Comparison of ENCODE assay signal across 23 cellular contexts in the genomic region with DNA sequence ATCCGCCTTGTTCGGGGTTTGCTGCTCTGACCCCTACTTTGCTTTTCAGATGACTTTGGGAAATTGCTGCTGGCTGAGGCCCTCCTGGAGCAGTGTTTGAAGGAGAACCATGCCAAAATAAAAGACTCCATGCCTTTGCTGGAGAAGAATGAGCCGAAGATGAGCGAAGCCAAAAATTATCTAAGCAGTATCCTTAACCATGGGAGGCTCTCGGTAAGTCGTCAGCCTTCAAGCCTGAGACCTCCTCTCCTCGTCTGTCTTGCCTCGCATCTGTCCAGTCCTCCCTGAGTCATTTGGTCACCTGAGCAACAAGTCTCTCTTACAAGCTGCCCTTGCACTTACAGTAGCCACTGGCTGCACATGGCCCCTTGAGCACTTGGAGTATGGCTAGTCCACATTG. TPM values are rescaled to one million over a fixed set of nuclear protein-coding genes. Genes with fewer than 3 reads are reported as not detected.
DNase-seq lines count a peak whose midpoint lies in the region; ATAC-seq, FAIRE-seq and TF ChIP-seq lines count a peak whose summit lies in the region.
"Had no signal": no experiment of that assay in that cellular context is flagged by ENCODE, and none has a peak within 500 bp of the region (broad histone marks: within the 10 kb centered on the region; RNA-seq: fewer than 3 reads in every experiment).

No MANE protein-coding gene starts in this region.

- no peak overlapping the region for H3K4me3 ChIP-seq in Karpas-422 (ENCODE audit: low read length)
- H3K4me3 ChIP-seq in fibroblast of mammary gland (ENCODE audit: control insufficient read depth, low read depth, low read length) = no peak overlapping the region
- peak overlapping the region in 1 of 5 donors; percentile 2 for H3K4me3 ChIP-seq in subcutaneous abdominal adipose tissue (ENCODE audit: low read depth in 1 of 5, low read length in 5 of 5)
- H3K4me3 ChIP-seq: esophagus squamous epithelium, thoracic aorta had no signal

- peaks cover 43% of the 10 kb centered on the region for H3K4me1 Mint-ChIP-seq in activated CD8-positive, alpha-beta T cell treated with anti-CD3 and anti-CD28 coated beads, Interleukin-2, amount 10 ng/mL, durations not matched to agents 7 days and 5 days (ENCODE audit: low read depth)
- H3K4me1 Mint-ChIP-seq in activated CD8-positive, alpha-beta T cell treated with anti-CD3 and anti-CD28 coated beads for 36 hours (ENCODE audit: low read depth) = peaks cover 27% of the 10 kb centered on the region

- H3K4me2 ChIP-seq in Karpas-422 (ENCODE audit: low read depth, low read length, poor library complexity, severe bottlenecking) = no peak overlapping the region

- no peaks in the 10 kb centered on the region for H3K27me3 Mint-ChIP-seq in activated CD8-positive, alpha-beta T cell treated with anti-CD3 and anti-CD28 coated beads, Interleukin-2, amount 10 ng/mL, durations not matched to agents 7 days and 5 days (ENCODE audit: low read depth)
- H3K27me3 Mint-ChIP-seq in activated CD8-positive, alpha-beta T cell treated with anti-CD3 and anti-CD28 coated beads for 36 hours = no peaks in the 10 kb centered on the region
- H3K27me3 Mint-ChIP-seq: activated naive CD4-positive, alpha-beta T cell treated with anti-CD3 and anti-CD28 coated beads, Interleukin-2, amount 50 U/mL, for 24 hours had no signal

- no peak for TF ChIP-seq CTCF in activated CD8-positive, alpha-beta T cell treated with anti-CD3 and anti-CD28 coated beads for 36 hours (IDR thresholded peaks at IDR 0.05)
- no peak for TF ChIP-seq CTCF in fibroblast of mammary gland (conservative IDR thresholded peaks at IDR 0.05; ENCODE audit: control insufficient read depth, insufficient read depth, low read depth, low read length)

- no peak for FAIRE-seq in frontal cortex (lab: Jason Lieb, UNC)

- peaks cover 34% of the 10 kb centered on the region for H3K36me3 ChIP-seq in Karpas-422 (ENCODE audit: insufficient read depth, low read length)
- H3K36me3 ChIP-seq in subcutaneous abdominal adipose tissue (ENCODE audit: control insufficient read depth in 5 of 5, insufficient read depth in 5 of 5, low read length in 5 of 5) = peaks cover 3 to 41% (median 21%) of the 10 kb centered on the region in 5 donors

- peak overlapping the region; percentile 43; the same call in 1 of the 2 replicates for H3K27ac ChIP-seq in Karpas-422 (ENCODE audit: low read length)
- H3K27ac ChIP-seq in subcutaneous abdominal adipose tissue (ENCODE audit: low read depth, low read length) = peak overlapping the region; percentile 64
- H3K27ac ChIP-seq: esophagus squamous epithelium had no signal

- no peak overlapping the region for H3K4me3 Mint-ChIP-seq in activated CD8-positive, alpha-beta T cell treated with anti-CD3 and anti-CD28 coated beads, Interleukin-2, amount 10 ng/mL, durations not matched to agents 7 days and 5 days
- H3K4me3 Mint-ChIP-seq in activated CD8-positive, alpha-beta T cell treated with anti-CD3 and anti-CD28 coated beads for 36 hours = no peak overlapping the region
- H3K4me3 Mint-ChIP-seq: activated naive CD4-positive, alpha-beta T cell treated with anti-CD3 and anti-CD28 coated beads, Interleukin-2, amount 50 U/mL, for 24 hours; natural killer cell had no signal

- no peak overlapping the region for H3K9ac ChIP-seq in Karpas-422 (ENCODE audit: low read length)
- peak overlapping the region in 1 of 5 donors; percentile 0 for H3K9ac ChIP-seq in subcutaneous abdominal adipose tissue (ENCODE audit: low read length in 5 of 5)

- no peaks in the 10 kb centered on the region for H4K20me1 ChIP-seq in Karpas-422 (ENCODE audit: insufficient read depth, low read depth, low read length)

- no peaks in the 10 kb centered on the region for H3K9me2 ChIP-seq in Karpas-422 (replicated peaks; ENCODE audit: insufficient read depth, low read length)

- DNase-seq in activated CD8-positive, alpha-beta T cell treated with anti-CD3 and anti-CD28 coated beads, Interleukin-2, amount 10 ng/mL, durations not matched to agents 7 days and 5 days = no peak
- DNase-seq in activated CD8-positive, alpha-beta T cell treated with anti-CD3 and anti-CD28 coated beads for 36 hours = no peak
- no peak for DNase-seq in Karpas-422
- peak; percentile 66 for DNase-seq in fibroblast of mammary gland (ENCODE audit: low read depth)
- no peak for DNase-seq in frontal cortex (ENCODE audit: low spot score in 2 of 2)
- no peak for DNase-seq in occipital lobe (lab: John Stamatoyannopoulos, UW)
- DNase-seq: 8988T; effector memory CD4-positive, alpha-beta T cell; esophagus squamous epithelium; kidney glomerular epithelial cell; natural killer cell; NCI-H1092; NCI-H2029; NCI-H2227 treated with DMSO at 0.1 percent for 48 hours; NCI-H748 treated with DMSO at 0.1 percent for 48 hours; PC-3; SHP77 treated with DMSO at 0.1 percent for 48 hours; SW 1271 had no signal

- intact Hi-C loops in activated CD8-positive, alpha-beta T cell treated with anti-CD3 and anti-CD28 coated beads for 36 hours (cut with micrococcal nuclease) = no loop called here

- no peak overlapping the region for H2AFZ ChIP-seq in Karpas-422 (ENCODE audit: low read length)

- H3K4me1 ChIP-seq in Karpas-422 (ENCODE audit: low read length) (peaks cover 55% of the 10 kb centered on the region), subcutaneous abdominal adipose tissue (ENCODE audit: control insufficient read depth in 5 of 5, insufficient read depth in 5 of 5, low read length in 5 of 5) (peaks cover 3 to 56% (median 50%) of the 10 kb centered on the region in 5 donors)

- no peak for ATAC-seq in activated CD8-positive, alpha-beta T cell treated with anti-CD3 and anti-CD28 coated beads, Interleukin-2, amount 10 ng/mL, durations not matched to agents 7 days and 5 days
- no peak for ATAC-seq in activated CD8-positive, alpha-beta T cell treated with anti-CD3 and anti-CD28 coated beads for 36 hours
- no peak for ATAC-seq in esophagus mucosa
- ATAC-seq: activated CD4-positive, CD25-positive, alpha-beta regulatory T cell treated with anti-CD3 and anti-CD28 coated beads, Interleukin-2, amount 50 U/mL, for 24 hours; natural killer cell; PC-3 had no signal

- POLR2A ChIA-PET in activated CD8-positive, alpha-beta T cell treated with anti-CD3 and anti-CD28 coated beads, Interleukin-2, amount 10 ng/mL, durations not matched to agents 7 days and 5 days (lab: Charles Lee) = no interaction called here
- POLR2A ChIA-PET in activated CD8-positive, alpha-beta T cell treated with anti-CD3 and anti-CD28 coated beads for 36 hours (lab: Charles Lee) = interaction anchor here (1.2 kb wide), 1 partner anchor 13 kb away, joined by 4 read pairs; no protein-coding TSS in a partner anchor

- peaks cover 71% of the 10 kb centered on the region for H3K36me3 Mint-ChIP-seq in activated CD8-positive, alpha-beta T cell treated with anti-CD3 and anti-CD28 coated beads, Interleukin-2, amount 10 ng/mL, durations not matched to agents 7 days and 5 days (ENCODE audit: low read depth)
- peaks cover 39% of the 10 kb centered on the region for H3K36me3 Mint-ChIP-seq in activated CD8-positive, alpha-beta T cell treated with anti-CD3 and anti-CD28 coated beads for 36 hours (ENCODE audit: low read depth)
- H3K36me3 Mint-ChIP-seq: natural killer cell had no signal

- H3K9me3 ChIP-seq in Karpas-422 (ENCODE audit: low read length) (no peaks in the 10 kb centered on the region), subcutaneous abdominal adipose tissue (ENCODE audit: control insufficient read depth in 5 of 5, low read length in 5 of 5) (no peaks in the 10 kb centered on the region)
- H3K9me3 ChIP-seq: esophagus squamous epithelium, thoracic aorta had no signal

- H3K27ac Mint-ChIP-seq in activated CD8-positive, alpha-beta T cell treated with anti-CD3 and anti-CD28 coated beads, Interleukin-2, amount 10 ng/mL, durations not matched to agents 7 days and 5 days = peak overlapping the region; percentile 58
- no peak overlapping the region for H3K27ac Mint-ChIP-seq in activated CD8-positive, alpha-beta T cell treated with anti-CD3 and anti-CD28 coated beads for 36 hours
- H3K27ac Mint-ChIP-seq: activated naive CD4-positive, alpha-beta T cell treated with anti-CD3 and anti-CD28 coated beads, Interleukin-2, amount 50 U/mL, for 24 hours; natural killer cell had no signal

- H3K79me2 ChIP-seq in Karpas-422 (ENCODE audit: low read length) = peaks cover 89% of the 10 kb centered on the region

- H3K27me3 ChIP-seq in Karpas-422 (ENCODE audit: low read length) (no peaks in the 10 kb centered on the region), subcutaneous abdominal adipose tissue (ENCODE audit: control insufficient read depth in 5 of 5, insufficient read depth in 4 of 5, low read length in 5 of 5) (no peaks in the 10 kb centered on the region)
- H3K27me3 ChIP-seq: esophagus squamous epithelium had no signal

- H3K9me3 Mint-ChIP-seq in activated CD8-positive, alpha-beta T cell treated with anti-CD3 and anti-CD28 coated beads, Interleukin-2, amount 10 ng/mL, durations not matched to agents 7 days and 5 days (ENCODE audit: insufficient read depth) = no peaks in the 10 kb centered on the region
- H3K9me3 Mint-ChIP-seq in activated CD8-positive, alpha-beta T cell treated with anti-CD3 and anti-CD28 coated beads for 36 hours = no peaks in the 10 kb centered on the region
- H3K9me3 Mint-ChIP-seq: activated naive CD4-positive, alpha-beta T cell treated with anti-CD3 and anti-CD28 coated beads, Interleukin-2, amount 50 U/mL, for 24 hours; natural killer cell had no signal

- CTCF ChIA-PET in activated CD8-positive, alpha-beta T cell treated with anti-CD3 and anti-CD28 coated beads, Interleukin-2, amount 10 ng/mL, durations not matched to agents 7 days and 5 days (lab: Charles Lee) = interaction anchor here (1.0 kb wide), 1 partner anchor 30 kb away, joined by 3 read pairs; no protein-coding TSS in a partner anchor
- CTCF ChIA-PET in activated CD8-positive, alpha-beta T cell treated with anti-CD3 and anti-CD28 coated beads for 36 hours (lab: Charles Lee) = no interaction called here

RNA-seq across cellular contexts. Expression of a gene that starts 9.3 kb away (rescaled TPM):
- total RNA-seq in activated CD8-positive, alpha-beta T cell treated with anti-CD3 and anti-CD28 coated beads, Interleukin-2, amount 10 ng/mL, durations not matched to agents 7 days and 5 days = 10 to 100 TPM; 59.3 to 61.0 TPM
- 10 to 100 TPM; 51.6 to 54.7 TPM for total RNA-seq in activated CD8-positive, alpha-beta T cell treated with anti-CD3 and anti-CD28 coated beads for 36 hours
- total RNA-seq in Karpas-422 (2014; rRNA removed; shearing (Covaris generic); ENCODE audit: low replicate concordance) = 53.7 and 54.6 TPM in 2 replicates
- 19.1 TPM for total RNA-seq in esophagus mucosa
- 4.5 TPM for total RNA-seq in frontal cortex
- 8.4 TPM for total RNA-seq in occipital lobe

RNA-seq across cellular contexts. Expression of a gene that starts 34.7 kb away (rescaled TPM):
- 10 to 100 TPM; 41.7 to 44.3 TPM for total RNA-seq in activated CD8-positive, alpha-beta T cell treated with anti-CD3 and anti-CD28 coated beads, Interleukin-2, amount 10 ng/mL, durations not matched to agents 7 days and 5 days
- total RNA-seq in activated CD8-positive, alpha-beta T cell treated with anti-CD3 and anti-CD28 coated beads for 36 hours = 10 to 100 TPM; 27.7 to 31.8 TPM
- total RNA-seq in Karpas-422 (2014; rRNA removed; shearing (Covaris generic); ENCODE audit: low replicate concordance) = 37.8 and 47.6 TPM in 2 replicates
- total RNA-seq in esophagus mucosa = 53.3 TPM
- total RNA-seq in frontal cortex = 42.4 TPM
- total RNA-seq in occipital lobe = 52.9 TPM
